34 cellular contexts compared by ENCODE assay signal in the genomic region with DNA sequence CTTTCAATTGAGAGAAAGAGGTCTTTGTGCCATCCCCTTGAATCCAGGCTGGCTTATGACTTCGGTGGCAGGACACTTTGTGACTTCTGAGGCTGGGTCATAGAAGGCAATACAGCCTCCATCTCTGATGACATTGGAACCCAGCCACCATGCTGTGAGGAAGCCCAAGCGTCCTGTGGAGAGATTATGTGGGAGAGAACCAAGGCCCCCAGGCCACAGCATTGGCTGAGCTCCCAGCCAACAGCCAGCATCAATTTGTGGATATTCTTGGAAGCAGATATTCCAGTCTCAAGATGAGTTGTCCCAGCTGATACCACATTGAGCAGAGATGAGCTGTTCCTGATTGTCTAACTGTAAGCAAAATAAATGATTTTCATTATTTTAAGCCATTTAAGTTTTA. TPM values are rescaled to one million over a fixed set of nuclear protein-coding genes. Genes with fewer than 3 reads are reported as not detected.
"Had no signal": no experiment of that assay in that cellular context is flagged by ENCODE, and none has a peak within 500 bp of the region (broad histone marks: within the 10 kb centered on the region; RNA-seq: fewer than 3 reads in every experiment).

No MANE protein-coding gene starts in this region.

- H3K27me3 ChIP-seq: heart right ventricle had no signal

- H3K4me3 ChIP-seq: esophagus squamous epithelium, gastroesophageal sphincter, heart right ventricle had no signal

- H3K4me1 Mint-ChIP-seq: activated T-helper 17 cell treated with anti-CD3 and anti-CD28 coated beads, Interleukin-2, amount 50 U/mL, for 72 hours had no signal

- H3K9me3 ChIP-seq: esophagus squamous epithelium had no signal

- H3K9me3 Mint-ChIP-seq: activated B cell treated with CpG ODN at 0.5 μM for 24 hours; activated CD8-positive, alpha-beta T cell treated with anti-CD3 and anti-CD28 coated beads for 36 hours; activated T-cell treated with anti-CD3 and anti-CD28 coated beads, Interleukin-2, amount 50 U/mL, for 4 hours; activated T-helper 17 cell treated with anti-CD3 and anti-CD28 coated beads, Interleukin-2, amount 50 U/mL, for 72 hours; central memory CD8-positive, alpha-beta T cell had no signal

- DNase-seq: activated B cell treated with CpG ODN at 0.5 μM for 24 hours; activated CD4-positive, alpha-beta T cell treated with anti-CD3 and anti-CD28 coated beads for 48 hours; activated CD4-positive, alpha-beta T cell treated with anti-CD3 and anti-CD28 coated beads, Interleukin-2, amount 50 U/mL, for 1 hour; activated CD4-positive, alpha-beta T cell treated with anti-CD3 and anti-CD28 coated beads, Interleukin-2, amount 50 U/mL, for 48 hours; activated CD8-positive, alpha-beta memory T cell treated with anti-CD3 and anti-CD28 coated beads for 24 hours; activated CD8-positive, alpha-beta T cell treated with anti-CD3 and anti-CD28 coated beads for 36 hours; activated effector memory CD4-positive, alpha-beta T cell treated with Interleukin-2 at 50 U/mL for 16 hours; activated gamma-delta T cell treated with Interleukin-2 at 50 U/mL for 16 hours; activated naive CD4-positive, alpha-beta T cell treated with anti-CD3 and anti-CD28 coated beads, Interleukin-2, amount 50 U/mL, for 16 hours; activated naive CD4-positive, alpha-beta T cell treated with Interleukin-2 at 50 U/mL for 16 hours; activated T-cell treated with anti-CD3 and anti-CD28 coated beads, Interleukin-2, amount 50 U/mL, for 4 hours; amniotic stem cell; anterior cingulate cortex; brain microvascular endothelial cell; effector CD8-positive, alpha-beta T cell; esophagus squamous epithelium; foreskin melanocyte; heart right ventricle; T-helper 9 cell; WERI-Rb-1 had no signal

- H3K36me3 Mint-ChIP-seq: activated naive CD8-positive, alpha-beta T cell had no signal

- H3K27ac ChIP-seq: brain microvascular endothelial cell, epithelial cell of prostate, esophagus squamous epithelium, gastroesophageal sphincter, heart right ventricle, WERI-Rb-1 had no signal

- H3K36me3 ChIP-seq: brain microvascular endothelial cell, esophagus squamous epithelium, gastroesophageal sphincter, heart right ventricle, WERI-Rb-1 had no signal

- H3K27me3 Mint-ChIP-seq: activated naive CD8-positive, alpha-beta T cell had no signal

- ATAC-seq: activated CD4-positive, CD25-positive, alpha-beta regulatory T cell treated with anti-CD3 and anti-CD28 coated beads, Interleukin-2, amount 50 U/mL, for 24 hours; activated CD8-positive, alpha-beta T cell treated with anti-CD3 and anti-CD28 coated beads for 36 hours; activated T-cell treated with anti-CD3 and anti-CD28 coated beads, Interleukin-2, amount 50 U/mL, for 4 hours; activated T-helper 17 cell treated with anti-CD3 and anti-CD28 coated beads, Interleukin-2, amount 50 U/mL, for 72 hours; gastroesophageal sphincter; heart right ventricle had no signal

- H3K4me1 ChIP-seq: esophagus squamous epithelium had no signal

- H3K4me3 Mint-ChIP-seq: activated B cell treated with CpG ODN at 0.5 μM for 24 hours; activated CD8-positive, alpha-beta T cell treated with anti-CD3 and anti-CD28 coated beads for 36 hours; activated naive CD8-positive, alpha-beta T cell; activated T-cell treated with anti-CD3 and anti-CD28 coated beads, Interleukin-2, amount 50 U/mL, for 4 hours; activated T-helper 17 cell treated with anti-CD3 and anti-CD28 coated beads, Interleukin-2, amount 50 U/mL, for 72 hours; central memory CD8-positive, alpha-beta T cell; T-helper 1 cell treated with Interleukin-12 subunit alpha and Interleukin-12 subunit beta and Interleukin-4 antibody, amounts not matched to agents 30 μg/mL and 1 μg/mL, for 36 hours had no signal

- H3K27ac Mint-ChIP-seq: activated B cell treated with CpG ODN at 0.5 μM for 24 hours; activated CD8-positive, alpha-beta T cell treated with anti-CD3 and anti-CD28 coated beads for 36 hours; activated naive CD8-positive, alpha-beta T cell; activated T-helper 17 cell treated with anti-CD3 and anti-CD28 coated beads, Interleukin-2, amount 50 U/mL, for 72 hours; T-helper 1 cell treated with Interleukin-12 subunit alpha and Interleukin-12 subunit beta and Interleukin-4 antibody, amounts not matched to agents 30 μg/mL and 1 μg/mL, for 36 hours had no signal

RNA-seq across cellular contexts. Expression of gene XIRP1, which starts 12.7 kb away (rescaled TPM):
- total RNA-seq: bronchial epithelial cell, cerebellum, dermis microvascular lymphatic vessel endothelial cell, endothelial cell of umbilical vein, fibroblast of lung, fibroblast of villous mesenchyme, glomerular endothelial cell had no signal
- polyA plus RNA-seq: endothelial cell of umbilical vein had no signal
